ENCODE assay signal across 29 cellular contexts in the genomic region with DNA sequence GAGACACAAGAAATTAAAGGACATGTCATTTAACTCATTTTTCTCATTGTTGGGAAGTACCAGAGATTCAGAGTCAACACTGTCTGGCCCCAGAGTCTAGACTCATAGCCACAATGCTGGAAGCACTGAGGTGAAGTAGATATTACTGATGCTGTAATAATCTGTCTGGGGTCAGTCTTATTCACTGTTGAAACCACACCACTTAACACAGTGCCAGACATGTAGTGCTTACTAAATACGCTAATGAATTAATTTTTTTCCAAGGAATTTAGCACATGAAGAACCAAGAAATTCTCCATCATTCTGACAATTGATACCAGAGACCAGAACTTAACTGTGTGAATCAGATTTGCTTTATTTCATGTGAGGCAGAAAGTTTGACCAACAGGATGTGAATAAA.
"Had no signal": no experiment of that assay in that cellular context is flagged by ENCODE, and none has a peak within 500 bp of the region (broad histone marks: within the 10 kb centered on the region; RNA-seq: fewer than 3 reads in every experiment).

No MANE protein-coding gene starts in this region.

- H3K36me3 Mint-ChIP-seq: stimulated activated effector memory CD8-positive, alpha-beta T cell treated with anti-CD3 and anti-CD28 coated beads, Interleukin-12 subunit alpha, Interleukin-12 subunit beta, amount 100 ng/mL, for 72 hours; stimulated activated memory B cell treated with anti-CD40 and anti-IgM and Interleukin-4, amounts not matched to agents 10 μg/mL and 1 μg/mL and 100 μg/mL, for 72 hours; stimulated activated naive B cell treated with anti-CD40 and anti-IgM and Interleukin-4, amounts not matched to agents 10 μg/mL and 1 μg/mL and 100 μg/mL, for 72 hours; type B pancreatic cell had no signal

- H3K4me1 Mint-ChIP-seq: stimulated activated effector memory CD8-positive, alpha-beta T cell treated with anti-CD3 and anti-CD28 coated beads, Interleukin-12 subunit alpha, Interleukin-12 subunit beta, amount 100 ng/mL, for 72 hours; stimulated activated memory B cell treated with anti-CD40 and anti-IgM and Interleukin-4, amounts not matched to agents 10 μg/mL and 1 μg/mL and 100 μg/mL, for 72 hours; stimulated activated naive B cell treated with anti-CD40 and anti-IgM and Interleukin-4, amounts not matched to agents 10 μg/mL and 1 μg/mL and 100 μg/mL, for 72 hours; stimulated activated naive CD8-positive, alpha-beta T cell treated with anti-CD3 and anti-CD28 coated beads, Interleukin-15, amount 100 ng/mL, for 72 hours had no signal

- H3K9me3 Mint-ChIP-seq: stimulated activated naive CD8-positive, alpha-beta T cell treated with anti-CD3 and anti-CD28 coated beads, Interleukin-15, Interleukin-2, amounts not matched to agents 100 ng/mL and 50 ng/mL, for 24 hours; type B pancreatic cell had no signal

- H3K4me1 ChIP-seq: stomach, suprapubic skin, thyroid gland, tibial artery, tibial nerve, transverse colon, upper lobe of left lung, upper lobe of right lung, uterus, vagina had no signal

- H3K27me3 Mint-ChIP-seq: stimulated activated memory B cell treated with anti-CD40 and anti-IgM and Interleukin-4, amounts not matched to agents 10 μg/mL and 1 μg/mL and 100 μg/mL, for 72 hours; stimulated activated naive CD8-positive, alpha-beta T cell treated with anti-CD3 and anti-CD28 coated beads, Interleukin-15, amount 100 ng/mL, for 72 hours; stimulated activated naive CD8-positive, alpha-beta T cell treated with anti-CD3 and anti-CD28 coated beads, Interleukin-15, Interleukin-2, amounts not matched to agents 100 ng/mL and 50 ng/mL, for 24 hours had no signal

- FAIRE-seq: urothelium cell line had no signal

- H3K27ac ChIP-seq: stomach, suprapubic skin, testis, thoracic aorta, thyroid gland, tibial artery, tibial nerve, transverse colon, upper lobe of left lung, upper lobe of right lung, uterus, vagina had no signal

- H3K4me3 Mint-ChIP-seq: stimulated activated effector memory CD8-positive, alpha-beta T cell treated with anti-CD3 and anti-CD28 coated beads, Interleukin-12 subunit alpha, Interleukin-12 subunit beta, amount 100 ng/mL, for 72 hours; stimulated activated memory B cell treated with anti-CD40 and anti-IgM and Interleukin-4, amounts not matched to agents 10 μg/mL and 1 μg/mL and 100 μg/mL, for 72 hours; stimulated activated naive B cell treated with anti-CD40 and anti-IgM and Interleukin-4, amounts not matched to agents 10 μg/mL and 1 μg/mL and 100 μg/mL, for 72 hours; stimulated activated naive CD8-positive, alpha-beta T cell treated with anti-CD3 and anti-CD28 coated beads, Interleukin-15, amount 100 ng/mL, for 72 hours; stimulated activated naive CD8-positive, alpha-beta T cell treated with anti-CD3 and anti-CD28 coated beads, Interleukin-15, Interleukin-2, amounts not matched to agents 100 ng/mL and 50 ng/mL, for 24 hours; type B pancreatic cell had no signal

- ATAC-seq: stimulated activated effector memory CD8-positive, alpha-beta T cell treated with anti-CD3 and anti-CD28 coated beads, Interleukin-12 subunit alpha, Interleukin-12 subunit beta, amount 100 ng/mL, for 72 hours; stimulated activated naive B cell treated with anti-CD40 and anti-IgM and Interleukin-4, amounts not matched to agents 10 μg/mL and 1 μg/mL and 100 μg/mL, for 72 hours; stimulated activated naive CD8-positive, alpha-beta T cell treated with anti-CD3 and anti-CD28 coated beads, Interleukin-15, amount 100 ng/mL, for 72 hours; stimulated activated naive CD8-positive, alpha-beta T cell treated with anti-CD3 and anti-CD28 coated beads, Interleukin-15, Interleukin-2, amounts not matched to agents 100 U/mL and 50 U/mL, for 24 hours; upper lobe of right lung had no signal

- H3K36me3 ChIP-seq: stomach, suprapubic skin, thoracic aorta, thyroid gland, tibial artery, tibial nerve, transverse colon, upper lobe of left lung, upper lobe of right lung, uterus, vagina had no signal

- H3K27ac Mint-ChIP-seq: stimulated activated effector memory CD8-positive, alpha-beta T cell treated with anti-CD3 and anti-CD28 coated beads, Interleukin-12 subunit alpha, Interleukin-12 subunit beta, amount 100 ng/mL, for 72 hours; stimulated activated memory B cell treated with anti-CD40 and anti-IgM and Interleukin-4, amounts not matched to agents 10 μg/mL and 1 μg/mL and 100 μg/mL, for 72 hours; stimulated activated naive B cell treated with anti-CD40 and anti-IgM and Interleukin-4, amounts not matched to agents 10 μg/mL and 1 μg/mL and 100 μg/mL, for 72 hours; stimulated activated naive CD8-positive, alpha-beta T cell treated with anti-CD3 and anti-CD28 coated beads, Interleukin-15, amount 100 ng/mL, for 72 hours; stimulated activated naive CD8-positive, alpha-beta T cell treated with anti-CD3 and anti-CD28 coated beads, Interleukin-15, Interleukin-2, amounts not matched to agents 100 ng/mL and 50 ng/mL, for 24 hours; type B pancreatic cell had no signal

- H3K27me3 ChIP-seq: stomach, suprapubic skin, testis, thyroid gland, tibial artery, tibial nerve, transverse colon, upper lobe of left lung, upper lobe of right lung, uterus, vagina had no signal

- H3K9me3 ChIP-seq: suprapubic skin, testis, thoracic aorta, thyroid gland, tibial artery, tibial nerve, transverse colon, upper lobe of left lung, upper lobe of right lung, uterus, vagina had no signal

- DNase-seq: stimulated activated CD4-positive, alpha-beta T cell treated with anti-CD3 and anti-CD28 coated beads, Interleukin-2, amount 100 ng/mL, for 48 hours; stimulated activated CD4-positive, alpha-beta T cell treated with anti-CD3 and anti-CD28 coated beads, Interleukin-4, amount 100 ng/mL, for 1 hour; stimulated activated CD4-positive, alpha-beta T cell treated with anti-CD3 and anti-CD28 coated beads, Interleukin-4, amount 100 ng/mL, for 24 hours; stimulated activated CD4-positive, alpha-beta T cell treated with anti-CD3 and anti-CD28 coated beads, Interleukin-4, amount 100 ng/mL, for 4 hours; stimulated activated CD8-positive, alpha-beta memory T cell treated with anti-CD3 and anti-CD28 coated beads, Interleukin-4, amount 100 ng/mL, for 48 hours; stimulated activated naive B cell treated with anti-CD40 and anti-IgM and Interleukin-4, amounts not matched to agents 10 μg/mL and 1 μg/mL and 100 μg/mL, for 72 hours; stimulated activated naive CD4-positive, alpha-beta T cell; stimulated activated naive CD4-positive, alpha-beta T cell treated with Interleukin-2 at 50 U/mL for 16 hours; stimulated activated naive CD8-positive, alpha-beta T cell treated with anti-CD3 and anti-CD28 coated beads, Interleukin-15, amount 100 ng/mL, for 72 hours; stimulated activated naive CD8-positive, alpha-beta T cell treated with anti-CD3 and anti-CD28 coated beads, Interleukin-15, Interleukin-2, amounts not matched to agents 100 U/mL and 50 U/mL, for 24 hours; stomach; substantia nigra; testis; thyroid gland; tibial artery; transverse colon; trophoblast cell; upper lobe of left lung; upper lobe of right lung; uterus had no signal

- H3K4me3 ChIP-seq: stomach, suprapubic skin, testis, thoracic aorta, thyroid gland, tibial artery, tibial nerve, transverse colon, upper lobe of left lung, upper lobe of right lung, uterus, vagina had no signal
